Comparison of ENCODE assay signal across 8 cellular contexts in the genomic region with DNA sequence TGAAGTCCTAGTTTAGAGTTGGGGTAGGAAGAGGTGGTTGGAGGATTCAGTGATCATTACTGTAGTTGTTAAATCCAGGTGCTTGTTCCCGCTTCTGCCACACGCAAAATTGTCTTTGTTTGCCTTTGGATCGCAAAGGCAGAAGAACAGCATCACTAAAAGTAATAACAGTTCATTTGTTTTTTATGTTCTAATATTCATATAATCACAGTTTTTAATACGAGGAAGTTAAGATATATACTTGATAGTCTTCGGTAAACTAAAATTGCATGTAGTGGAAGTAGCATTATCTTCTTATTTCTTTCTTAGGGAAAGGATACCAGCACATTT.
A peak's percentile ranks its signal among the peaks of the same experiment; 100 is the strongest.
DNase-seq lines count a peak whose midpoint lies in the region; ATAC-seq and TF ChIP-seq lines count a peak whose summit lies in the region.

No MANE protein-coding gene starts in this region.

- H3K27me3 ChIP-seq in brain microvascular endothelial cell (replicated peaks) (no peaks in the 10 kb centered on the region), mucosa of rectum (ENCODE audit: control insufficient read depth in 2 of 2, insufficient read depth in 2 of 2, low read length in 2 of 2) (no peaks in the 10 kb centered on the region)

- peaks cover 25 to 27% of the 10 kb centered on the region in 2 donors for H3K4me1 ChIP-seq in mucosa of rectum (ENCODE audit: control insufficient read depth in 2 of 2, insufficient read depth in 2 of 2, low read length in 2 of 2)

- peak; percentile 1 for ATAC-seq in HG03432 (IDR thresholded peaks at IDR 0.05; ENCODE audit: unreplicated experiment)

- no peaks in the 10 kb centered on the region for H3K36me3 ChIP-seq in brain microvascular endothelial cell (replicated peaks)
- no peaks in the 10 kb centered on the region for H3K36me3 ChIP-seq in mucosa of rectum (ENCODE audit: control insufficient read depth in 2 of 2, insufficient read depth in 2 of 2, low read length in 2 of 2)

- H3K4me3 ChIP-seq in GM12865 (ENCODE audit: low read depth, low read length): peak overlapping the region; percentile 97
- H3K4me3 ChIP-seq in brain microvascular endothelial cell (ENCODE audit: low read depth, low read length): peak overlapping the region; percentile 99
- H3K4me3 ChIP-seq in mucosa of rectum (ENCODE audit: low read length in 2 of 2): peak overlapping the region; percentile 94 to 100

- peak overlapping the region; percentile 85 to 97 for H3K9ac ChIP-seq in mucosa of rectum (ENCODE audit: low read depth in 1 of 2, low read length in 2 of 2)

- peak overlapping the region; percentile 99 for H3K27ac ChIP-seq in brain microvascular endothelial cell
- H3K27ac ChIP-seq in mucosa of rectum (ENCODE audit: low read depth in 2 of 2, low read length in 2 of 2): peak overlapping the region; percentile 87 to 88

- in situ Hi-C loops in brain microvascular endothelial cell (cut with HindIII; ENCODE audit: low pct_ligation_motif_present, low sequenced_read_pairs): no loop called here

- no peaks in the 10 kb centered on the region for H3K9me3 ChIP-seq in mucosa of rectum (ENCODE audit: control insufficient read depth in 2 of 2, low read length in 2 of 2)

- DNase-seq in GM12865 (ENCODE audit: low read depth) (no peak), brain microvascular endothelial cell (no peak), germinal center (ENCODE audit: low spot score) (no peak), OCI-M1 (lab: John Stamatoyannopoulos, UW) (no peak), T1000 (lab: John Stamatoyannopoulos, UW) (no peak), NCI-H524 treated with DMSO at 0.1 percent for 48 hours (lab: John Stamatoyannopoulos, UW) (no peak)

- TF ChIP-seq CTCF in GM12865 (IDR thresholded peaks at IDR 0.05; ENCODE audit: insufficient read depth, low read depth, low read length, missing control alignments) (no peak), brain microvascular endothelial cell (IDR thresholded peaks at IDR 0.05; ENCODE audit: low read depth, low read length, missing control alignments) (no peak)
